ENCODE assay signal across 21 cellular contexts in genomic region chr18:45063246-45064038, GRCh38.
A peak's percentile ranks its signal among the peaks of the same experiment; 100 is the strongest.
DNase-seq lines count a peak whose midpoint lies in the region; ATAC-seq and TF ChIP-seq lines count a peak whose summit lies in the region.
"Had no signal": no experiment of that assay in that cellular context is flagged by ENCODE, and none has a peak within 500 bp of the region (broad histone marks: within the 10 kb centered on the region; RNA-seq: fewer than 3 reads in every experiment).

No MANE protein-coding gene starts in this region.

- no CpG with 5 or more reads among the region's 55 CpGs for WGBS in H9 (ENCODE audit: extremely low coverage, insufficient read length, low lambda C conversion rate)
- 100% methylated on average over 4 of the region's 55 CpGs for WGBS in right lobe of liver (ENCODE audit: insufficient coverage, low coverage, low lambda C conversion rate, missing lambda C conversion rate)

- peak overlapping the region in 1 of 3 experiments; percentile 82; a peak in 2 of 7 replicates for H3K27ac Mint-ChIP-seq in H9
- H3K27ac Mint-ChIP-seq in glutamatergic neuron (ENCODE audit: unreplicated experiment) = no peak overlapping the region

- H3K4me3 ChIP-seq in right lobe of liver = no peak overlapping the region
- H3K4me3 ChIP-seq: GM23248, SK-N-MC had no signal

- TF ChIP-seq CTCF in H9 (conservative IDR thresholded peaks at IDR 0.05) = no peak
- TF ChIP-seq CTCF in glutamatergic neuron (IDR thresholded peaks at IDR 0.05; ENCODE audit: partially characterized antibody, unreplicated experiment) = no peak
- TF ChIP-seq CTCF in right lobe of liver (IDR thresholded peaks at IDR 0.05) = no peak

- intact Hi-C loops in right lobe of liver (cut with DNase I) = no loop called here

- no peak overlapping the region for H3K14ac ChIP-seq in H9 (ENCODE audit: insufficient read depth, low read length)

- H4K8ac ChIP-seq in H9 (replicated peaks; ENCODE audit: insufficient read length, low read depth, low read length) = no peak overlapping the region

- no peaks in the 10 kb centered on the region for H3K27me3 ChIP-seq in H9 (ENCODE audit: insufficient read depth, low read length)
- no peaks in the 10 kb centered on the region for H3K27me3 ChIP-seq in right lobe of liver

- H4K20me1 ChIP-seq in H9 (ENCODE audit: control insufficient read depth, insufficient read depth, insufficient read length) = no peaks in the 10 kb centered on the region

- H2AFZ ChIP-seq in H9 (ENCODE audit: low read length) = no peak overlapping the region
- H2AFZ ChIP-seq: GM23248 had no signal

- no peak overlapping the region for H3K9ac ChIP-seq in H9 (ENCODE audit: extremely low read depth, insufficient read length, low read length)
- H3K9ac ChIP-seq: GM23248 had no signal

- no peak overlapping the region for H2AK5ac ChIP-seq in H9 (ENCODE audit: insufficient read length, low read length)

- no peaks in the 10 kb centered on the region for H3K79me2 ChIP-seq in H9 (ENCODE audit: insufficient read depth, low read length)

- no peak overlapping the region for H2BK120ac ChIP-seq in H9 (ENCODE audit: low read depth, low read length, poor library complexity, severe bottlenecking)

- H3K9me3 ChIP-seq in H9 (ENCODE audit: control insufficient read depth, low read depth, low read length) = no peaks in the 10 kb centered on the region
- no peaks in the 10 kb centered on the region for H3K9me3 ChIP-seq in right lobe of liver

- H3K27me3 Mint-ChIP-seq in H9 (ENCODE audit: low read depth) = no peaks in the 10 kb centered on the region; the same call in 1 of the 2 replicates
- peaks cover 2% of the 10 kb centered on the region for H3K27me3 Mint-ChIP-seq in glutamatergic neuron (ENCODE audit: unreplicated experiment)

- POLR2A ChIA-PET in HEK293T (lab: Yijun Ruan, JAX) = no interaction called here

- H3K56ac ChIP-seq in H9 (ENCODE audit: insufficient read length, low read depth, low read length) = no peak overlapping the region

- TF ChIP-seq POLR2A in right lobe of liver (IDR thresholded peaks at IDR 0.05) = no peak

- peak; percentile 47 for DNase-seq in ELF-1 (ENCODE audit: low read depth, low spot score)
- peak; percentile 62 for DNase-seq in H9
- peak; percentile 20 for DNase-seq in glutamatergic neuron
- no peak for DNase-seq in right lobe of liver
- DNase-seq in NCI-H2171 (lab: John Stamatoyannopoulos, UW) = no peak
- no peak for DNase-seq in DMS79 (lab: John Stamatoyannopoulos, UW)
- DNase-seq in T-helper 9 cell = no peak
- no peak for DNase-seq in HEK293T (ENCODE audit: extremely low spot score)
- DNase-seq: Calu3, DMS153, GM23248, Kasumi-1, NCI-H1105, NCI-H1436 treated with DMSO at 0.1 percent for 48 hours, NCI-H187 treated with DMSO at 0.1 percent for 48 hours, NCI-H446, NCI-H524 treated with DMSO at 0.1 percent for 48 hours, NCI-H774, SIG-M5 had no signal

- H3K18ac ChIP-seq in H9 (ENCODE audit: insufficient read length, low read depth, low read length) = no peak overlapping the region

- H3K27ac ChIP-seq in H9 (ENCODE audit: insufficient read length, low read depth, low read length) = no peak overlapping the region
- no peak overlapping the region for H3K27ac ChIP-seq in right lobe of liver
- H3K27ac ChIP-seq: GM23248, SK-N-MC had no signal

- H4K5ac ChIP-seq in H9 (ENCODE audit: insufficient read length, low read depth, low read length) = no peak overlapping the region

- H3K9me3 Mint-ChIP-seq in H9 = no peaks in the 10 kb centered on the region
- peaks cover 1% of the 10 kb centered on the region for H3K9me3 Mint-ChIP-seq in glutamatergic neuron (ENCODE audit: unreplicated experiment)

- no peak overlapping the region for H3K4me2 ChIP-seq in H9 (ENCODE audit: insufficient read depth, insufficient read length, low read length)

- no peak overlapping the region for H2BK15ac ChIP-seq in H9 (ENCODE audit: low read depth, low read length)

- H4K91ac ChIP-seq in H9 (ENCODE audit: insufficient read length, low read depth, low read length) = no peak overlapping the region

- CTCF ChIA-PET in HEK293T (lab: Yijun Ruan, JAX) = no interaction called here

- H3K4ac ChIP-seq in H9 (ENCODE audit: low read depth, low read length) = no peak overlapping the region

- peak in 3 of 4 donors; percentile 8 to 43 (median 43) for ATAC-seq in right lobe of liver
- ATAC-seq: HCT116 had no signal

- H3K4me1 ChIP-seq in H9 (ENCODE audit: insufficient read depth, low read length) (no peaks in the 10 kb centered on the region), right lobe of liver (peaks cover 0 to 34% (median 0%) of the 10 kb centered on the region in 4 donors)

- no peaks in the 10 kb centered on the region for H3K79me1 ChIP-seq in H9 (ENCODE audit: insufficient read depth, low read depth, low read length, poor library complexity, severe bottlenecking)

- H3K36me3 Mint-ChIP-seq in H9 (ENCODE audit: insufficient read depth in 1 of 3, low read depth in 3 of 3) = peaks cover 2 to 9% (median 5%) of the 10 kb centered on the region in 3 experiments; a peak in 3 of 7 replicates
- peaks cover 10% of the 10 kb centered on the region for H3K36me3 Mint-ChIP-seq in glutamatergic neuron (ENCODE audit: unreplicated experiment)

- H2BK20ac ChIP-seq in H9 (ENCODE audit: low read depth, low read length, poor library complexity, severe bottlenecking) = no peak overlapping the region

- H3K4me3 Mint-ChIP-seq in H9 (no peak overlapping the region), glutamatergic neuron (ENCODE audit: unreplicated experiment) (no peak overlapping the region)

- H3T11ph ChIP-seq in H9 (ENCODE audit: low read length) = no peak overlapping the region

- no peak overlapping the region for H3K23ac ChIP-seq in H9 (ENCODE audit: insufficient read length, low read depth, low read length)

- no peak overlapping the region for H2BK12ac ChIP-seq in H9 (ENCODE audit: insufficient read length, low read depth, low read length)

- no peaks in the 10 kb centered on the region for H3K4me1 Mint-ChIP-seq in H9
- peaks cover 2% of the 10 kb centered on the region for H3K4me1 Mint-ChIP-seq in glutamatergic neuron (ENCODE audit: low read depth, unreplicated experiment)

- H3K23me2 ChIP-seq in H9 (ENCODE audit: insufficient read length, low read depth, low read length, poor library complexity, severe bottlenecking) = no peaks in the 10 kb centered on the region

- no peaks in the 10 kb centered on the region for H3K36me3 ChIP-seq in right lobe of liver

- no peak overlapping the region for H2BK5ac ChIP-seq in H9 (ENCODE audit: insufficient read length, low read length)

TF ChIP-seq in HEK293T, 16 proteins besides CTCF, POLR2A, EP300 and RAD21:
- no peak for TF ChIP-seq SP1 (IDR thresholded peaks at IDR 0.05)
- TF ChIP-seq PKNOX1 (IDR thresholded peaks at IDR 0.05) = no peak
- no peak for TF ChIP-seq FOXA1 (IDR thresholded peaks at IDR 0.05)
- no peak for TF ChIP-seq TARDBP (IDR thresholded peaks at IDR 0.05)
- TF ChIP-seq ARNT (IDR thresholded peaks at IDR 0.05) = no peak
- TF ChIP-seq NFRKB (IDR thresholded peaks at IDR 0.05) = no peak
- TF ChIP-seq LEF1 (IDR thresholded peaks at IDR 0.05; ENCODE audit: borderline replicate concordance) = no peak
- no peak for TF ChIP-seq FOXK2 (IDR thresholded peaks at IDR 0.05)
- no peak for TF ChIP-seq L3MBTL2 (conservative IDR thresholded peaks at IDR 0.05)
- TF ChIP-seq BHLHE40 (IDR thresholded peaks at IDR 0.05; ENCODE audit: borderline replicate concordance) = no peak
- no peak for TF ChIP-seq FOXM1 (IDR thresholded peaks at IDR 0.05; ENCODE audit: borderline replicate concordance)
- no peak for TF ChIP-seq SUZ12 (IDR thresholded peaks at IDR 0.05)
- TF ChIP-seq HDGF (IDR thresholded peaks at IDR 0.05; ENCODE audit: borderline replicate concordance) = no peak
- no peak for TF ChIP-seq ZNF384 (IDR thresholded peaks at IDR 0.05)
- TF ChIP-seq ELF4 (IDR thresholded peaks at IDR 0.05) = no peak
- TF ChIP-seq CTBP1 (IDR thresholded peaks at IDR 0.05; ENCODE audit: borderline replicate concordance) = no peak

Comparison
In these comparisons a context has a peak if more than half of its experiments do, and no peak if none do; other contexts are left out.
1. DNase-seq: peak in ELF-1 (single experiment), H9 (single experiment) and glutamatergic neuron (single experiment); none in right lobe of liver (0 of 3), NCI-H2171 (single experiment), DMS79 (single experiment), T-helper 9 cell (single experiment) and HEK293T (single experiment).